Comparison of ENCODE assay signal across 1 cellular context in genomic region chr7:117808273-117808868, GRCh38.
TF ChIP-seq lines count a peak whose summit lies in the region.

No MANE protein-coding gene starts in this region.

TF ChIP-seq in liver, 16 proteins besides CTCF, POLR2A, EP300 and RAD21 (continued from another document):
- TF ChIP-seq EGR1 (IDR thresholded peaks at IDR 0.05; ENCODE audit: low read depth in 2 of 2): peak in 1 of 2 donors; percentile 9
- TF ChIP-seq JUND (IDR thresholded peaks at IDR 0.05): peak in 1 of 2 donors; percentile 78
- peak in 1 of 2 donors; percentile 44 for TF ChIP-seq RXRA (IDR thresholded peaks at IDR 0.05)
- TF ChIP-seq NR2F2 (IDR thresholded peaks at IDR 0.05): no peak
- TF ChIP-seq MAX (IDR thresholded peaks at IDR 0.05): peak; percentile 15
- peak; percentile 25 for TF ChIP-seq TAF1 (conservative IDR thresholded peaks at IDR 0.05)
- peak; percentile 56 to 75 for TF ChIP-seq HNF4A (conservative IDR thresholded peaks at IDR 0.05)
- no peak for TF ChIP-seq HNF4G (IDR thresholded peaks at IDR 0.05)
- no peak for TF ChIP-seq ATF3 (IDR thresholded peaks at IDR 0.05)
- TF ChIP-seq YY1 (IDR thresholded peaks at IDR 0.05): peak; percentile 79
- TF ChIP-seq SP1 (IDR thresholded peaks at IDR 0.05): peak; percentile 34
- TF ChIP-seq REST (IDR thresholded peaks at IDR 0.05): no peak
- TF ChIP-seq FOXA2 (IDR thresholded peaks at IDR 0.05): peak; percentile 27
